9 cellular contexts compared by ENCODE assay signal in the genomic region with DNA sequence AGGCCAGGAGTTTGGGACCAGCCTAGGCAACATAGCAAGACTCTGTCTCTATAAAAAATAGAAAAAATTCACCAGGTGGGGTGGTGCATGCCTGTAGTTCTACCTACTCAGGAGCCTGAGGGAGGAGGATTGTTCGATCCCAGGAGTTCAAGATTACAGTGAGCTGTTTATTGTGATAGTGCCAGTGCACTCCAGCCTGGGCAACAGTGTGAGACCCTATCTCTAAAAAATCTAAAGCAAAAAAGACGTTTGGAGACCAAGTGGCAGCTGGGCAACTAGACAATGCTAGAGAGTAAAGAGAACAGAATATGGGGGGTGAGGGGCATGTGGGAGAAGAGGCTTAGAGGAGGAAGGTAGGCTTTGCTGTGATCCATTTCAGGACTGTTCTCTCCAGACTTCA. TPM values are rescaled to one million over a fixed set of nuclear protein-coding genes. Genes with fewer than 3 reads are reported as not detected.
DNase-seq lines count a peak whose midpoint lies in the region; ATAC-seq, FAIRE-seq and TF ChIP-seq lines count a peak whose summit lies in the region.
"Had no signal": no experiment of that assay in that cellular context is flagged by ENCODE, and none has a peak within 500 bp of the region (broad histone marks: within the 10 kb centered on the region; RNA-seq: fewer than 3 reads in every experiment).

No MANE protein-coding gene starts in this region.

- H3K27me3 ChIP-seq in iPS-18a (ENCODE audit: control insufficient read depth, insufficient read depth, low read length) = no peaks in the 10 kb centered on the region
- peaks cover under 1% of the 10 kb centered on the region for H3K27me3 ChIP-seq in upper lobe of right lung

- H3K27ac Mint-ChIP-seq in stimulated activated naive CD8-positive, alpha-beta T cell treated with anti-CD3 and anti-CD28 coated beads, Interleukin-15, Interleukin-2, amounts not matched to agents 100 ng/mL and 50 ng/mL, for 24 hours = peak overlapping the region; percentile 97
- H3K27ac Mint-ChIP-seq in T-cell = no peak overlapping the region

- CTCF ChIA-PET in T-cell (lab: Charles Lee) = no interaction called here

- no peaks in the 10 kb centered on the region for H3K9me3 ChIP-seq in iPS-18a (ENCODE audit: control insufficient read depth, low read depth, low read length)
- no peaks in the 10 kb centered on the region for H3K9me3 ChIP-seq in upper lobe of right lung

- H3K27ac ChIP-seq in iPS-18a (ENCODE audit: low read length) (no peak overlapping the region), upper lobe of right lung (no peak overlapping the region)

- FAIRE-seq in H54 (lab: Jason Lieb, UNC) = no peak

- peaks cover 4% of the 10 kb centered on the region for H3K4me1 ChIP-seq in iPS-18a (ENCODE audit: control insufficient read depth, low read depth, low read length)
- peaks cover 14% of the 10 kb centered on the region for H3K4me1 ChIP-seq in upper lobe of right lung

- DNase-seq in stimulated activated naive CD8-positive, alpha-beta T cell treated with anti-CD3 and anti-CD28 coated beads, Interleukin-15, Interleukin-2, amounts not matched to agents 100 U/mL and 50 U/mL, for 24 hours = no peak
- DNase-seq in T-cell (no peak), upper lobe of right lung (no peak), H54 (ENCODE audit: insufficient read length, low spot score) (no peak), NCI-H446 (lab: John Stamatoyannopoulos, UW) (no peak)
- DNase-seq: activated CD8-positive, alpha-beta memory T cell treated with anti-CD3 and anti-CD28 coated beads, Interleukin-2, amount 50 U/mL, for 4 hours had no signal

- H3K9ac ChIP-seq in iPS-18a (ENCODE audit: low read length) = no peak overlapping the region

- intact Hi-C loops in upper lobe of right lung (cut with DNase I) = no loop called here

- H3K27me3 Mint-ChIP-seq in stimulated activated naive CD8-positive, alpha-beta T cell treated with anti-CD3 and anti-CD28 coated beads, Interleukin-15, Interleukin-2, amounts not matched to agents 100 ng/mL and 50 ng/mL, for 24 hours = no peaks in the 10 kb centered on the region
- no peaks in the 10 kb centered on the region for H3K27me3 Mint-ChIP-seq in T-cell

- H3K36me3 ChIP-seq in iPS-18a (ENCODE audit: control insufficient read depth, low read depth, low read length) (peaks cover 2% of the 10 kb centered on the region), upper lobe of right lung (no peaks in the 10 kb centered on the region)

- no peak for ATAC-seq in stimulated activated naive CD8-positive, alpha-beta T cell treated with anti-CD3 and anti-CD28 coated beads, Interleukin-15, Interleukin-2, amounts not matched to agents 100 U/mL and 50 U/mL, for 24 hours
- no peak for ATAC-seq in T-cell (replicated peaks in 1 of 4)
- ATAC-seq in upper lobe of right lung = no peak
- ATAC-seq in GM19023 (IDR thresholded peaks at IDR 0.05; ENCODE audit: unreplicated experiment) = no peak

- POLR2A ChIA-PET in T-cell (lab: Charles Lee) = no interaction called here

- H3K4me3 ChIP-seq in iPS-18a (ENCODE audit: low read length) (peak overlapping the region; percentile 84), upper lobe of right lung (peak overlapping the region; percentile 96)

- peaks cover 52% of the 10 kb centered on the region for H3K36me3 Mint-ChIP-seq in stimulated activated naive CD8-positive, alpha-beta T cell treated with anti-CD3 and anti-CD28 coated beads, Interleukin-15, Interleukin-2, amounts not matched to agents 100 ng/mL and 50 ng/mL, for 24 hours (ENCODE audit: low read depth)
- peaks cover 11% of the 10 kb centered on the region for H3K36me3 Mint-ChIP-seq in T-cell

- TF ChIP-seq CTCF in upper lobe of right lung (IDR thresholded peaks at IDR 0.05) = no peak

- H3K9me3 Mint-ChIP-seq in stimulated activated naive CD8-positive, alpha-beta T cell treated with anti-CD3 and anti-CD28 coated beads, Interleukin-15, Interleukin-2, amounts not matched to agents 100 ng/mL and 50 ng/mL, for 24 hours = no peaks in the 10 kb centered on the region
- H3K9me3 Mint-ChIP-seq in T-cell = no peaks in the 10 kb centered on the region

- H3K4me3 Mint-ChIP-seq in stimulated activated naive CD8-positive, alpha-beta T cell treated with anti-CD3 and anti-CD28 coated beads, Interleukin-15, Interleukin-2, amounts not matched to agents 100 ng/mL and 50 ng/mL, for 24 hours = peak overlapping the region; percentile 96
- peak overlapping the region; percentile 92 to 96 (median 95) for H3K4me3 Mint-ChIP-seq in T-cell

- peaks cover 40% of the 10 kb centered on the region for H3K4me1 Mint-ChIP-seq in stimulated activated naive CD8-positive, alpha-beta T cell treated with anti-CD3 and anti-CD28 coated beads, Interleukin-15, Interleukin-2, amounts not matched to agents 100 ng/mL and 50 ng/mL, for 24 hours (ENCODE audit: low read depth)
- peaks cover 30 to 34% (median 33%) of the 10 kb centered on the region in 3 donors for H3K4me1 Mint-ChIP-seq in T-cell

- TF ChIP-seq POLR2A in H54 (IDR thresholded peaks at IDR 0.05; ENCODE audit: low read depth, low read length) = no peak

RNA-seq across cellular contexts. Expression of a gene that starts 1.4 kb away (rescaled TPM):
- total RNA-seq in T-cell = 1 to 10 TPM; 2.1 to 6.2 (median 2.9) TPM
- 6.2 TPM for total RNA-seq in upper lobe of right lung
